ENCODE assay signal across 11 cellular contexts in genomic region chr14:103712633-103713247, GRCh38. TPM values are rescaled to one million over a fixed set of nuclear protein-coding genes. Genes with fewer than 3 reads are reported as not detected.
DNase-seq lines count a peak whose midpoint lies in the region; ATAC-seq, FAIRE-seq and TF ChIP-seq lines count a peak whose summit lies in the region.
"Had no signal": no experiment of that assay in that cellular context is flagged by ENCODE, and none has a peak within 500 bp of the region (broad histone marks: within the 10 kb centered on the region; RNA-seq: fewer than 3 reads in every experiment).

No MANE protein-coding gene starts in this region.

- TF ChIP-seq EP300 in K562 (IDR thresholded peaks at IDR 0.05; ENCODE audit: low read length) = no peak

- no peak for TF ChIP-seq RAD21 in K562 (CRISPR knock-in tag; conservative IDR thresholded peaks at IDR 0.05 in 1 of 2, IDR thresholded peaks at IDR 0.05 in 1 of 2)

- in situ Hi-C loops in K562 (cut with MboI) = no loop called here

- no peaks in the 10 kb centered on the region for H3K27me3 ChIP-seq in left ventricle myocardium inferior (ENCODE audit: low read depth)
- H3K27me3 ChIP-seq in K562 (ENCODE audit: control insufficient read depth in 2 of 2, insufficient read depth in 2 of 2, low read length in 2 of 2) = no peaks in the 10 kb centered on the region
- H3K27me3 ChIP-seq in mucosa of rectum (ENCODE audit: control insufficient read depth in 2 of 2, insufficient read depth in 2 of 2, low read length in 2 of 2) = no peaks in the 10 kb centered on the region
- no peaks in the 10 kb centered on the region for H3K27me3 ChIP-seq in aorta (ENCODE audit: control insufficient read depth in 1 of 2, insufficient read depth in 2 of 2, low read length in 1 of 2)

- POLR2A ChIA-PET in K562 (lab: Yijun Ruan, JAX) = interaction anchor here (1.6 kb wide), 1 partner anchor 12 kb away, joined by 3 read pairs; no protein-coding TSS in a partner anchor

- peaks cover 50% of the 10 kb centered on the region for H3K79me2 ChIP-seq in K562 (ENCODE audit: control insufficient read depth, insufficient read depth, low read length)

- 0 out of 2 replicates have a peak, but pooled peaks cover 2% of the 10 kb centered on the region for H4K20me1 ChIP-seq in K562 (replicated peaks; ENCODE audit: control insufficient read depth, insufficient read depth, low read length)

- H3K4me1 ChIP-seq in left ventricle myocardium inferior (peaks cover 82% of the 10 kb centered on the region), K562 (replicated peaks in 1 of 2; ENCODE audit: control insufficient read depth in 2 of 2, insufficient read depth in 2 of 2, low read length in 2 of 2) (peaks cover 22 to 48% of the 10 kb centered on the region in 2 experiments; a peak in 4 of 5 replicates), mucosa of rectum (ENCODE audit: control insufficient read depth in 2 of 2, insufficient read depth in 2 of 2, low read length in 2 of 2) (peaks cover 41 to 50% of the 10 kb centered on the region in 2 donors), aorta (ENCODE audit: control insufficient read depth in 1 of 2, insufficient read depth in 2 of 2, low read length in 2 of 2) (no peaks in the 10 kb centered on the region)

- DNase-seq in left ventricle myocardium inferior (peak; percentile 21), cardiac septum (ENCODE audit: low spot score) (no peak), K562 (ENCODE audit: extremely low read depth in 1 of 4, low spot score in 3 of 4) (no peak), aorta (no peak), A172 (ENCODE audit: low spot score) (no peak), HCEC 1CT (no peak)
- DNase-seq: NCI-H524, T1000 had no signal

- WGBS in K562 (ENCODE audit: insufficient coverage, low coverage, missing lambda C conversion rate) = 87% methylated on average over 12 of the region's 24 CpGs
- WGBS in aorta, 2 donors = 44 to 46% methylated on average over 24 of the region's 24 CpGs

- H3K9me1 ChIP-seq in K562 (ENCODE audit: control insufficient read depth, insufficient read depth, low read length) = no peaks in the 10 kb centered on the region

- intact Hi-C loops in left ventricle myocardium inferior (cut with micrococcal nuclease) (no loop called here), cardiac septum (cut with DNase I) (loop anchor here (5.0 kb wide), 1 partner anchor 140 kb away; no protein-coding TSS in a partner anchor), K562 (cut with micrococcal nuclease) (no loop called here), aorta (cut with DNase I) (no loop called here)

- H3K9ac ChIP-seq in K562 (ENCODE audit: insufficient read depth in 1 of 2, low read depth in 2 of 2, low read length in 2 of 2) = peak overlapping the region in 1 of 2 experiments; percentile 97; a peak in 2 of 4 replicates
- H3K9ac ChIP-seq in mucosa of rectum (ENCODE audit: low read depth in 1 of 2, low read length in 2 of 2) = peak overlapping the region; percentile 56 to 69

- H3K9me3 ChIP-seq in left ventricle myocardium inferior (replicated peaks) = no peaks in the 10 kb centered on the region
- no peaks in the 10 kb centered on the region for H3K9me3 ChIP-seq in K562 (replicated peaks; ENCODE audit: control insufficient read depth, insufficient read depth, low read depth, low read length)
- H3K9me3 ChIP-seq in mucosa of rectum (ENCODE audit: control insufficient read depth in 2 of 2, low read length in 2 of 2) = no peaks in the 10 kb centered on the region
- H3K9me3 ChIP-seq in aorta (ENCODE audit: control insufficient read depth, low read length) = no peaks in the 10 kb centered on the region

- no peak for FAIRE-seq in K562 (lab: Jason Lieb, UNC)
- FAIRE-seq: small intestine had no signal

- H3K27ac ChIP-seq in left ventricle myocardium inferior (replicated peaks) = peak overlapping the region; percentile 78
- H3K27ac ChIP-seq in K562 (ENCODE audit: extremely low read depth, low read depth, low read length) = no peak overlapping the region
- peak overlapping the region; percentile 86 to 90 for H3K27ac ChIP-seq in mucosa of rectum (ENCODE audit: low read depth in 2 of 2, low read length in 2 of 2)
- H3K27ac ChIP-seq in aorta (ENCODE audit: low read depth in 1 of 2, low read length in 2 of 2) = peak overlapping the region; percentile 14 to 35

- no peak for TF ChIP-seq CTCF in left ventricle myocardium inferior (IDR thresholded peaks at IDR 0.05; ENCODE audit: borderline replicate concordance)
- TF ChIP-seq CTCF in K562 (IDR thresholded peaks at IDR 0.05 in 2 of 3, conservative IDR thresholded peaks at IDR 0.05 in 1 of 3; ENCODE audit: insufficient read depth in 2 of 3, low read depth in 1 of 3, low read length in 3 of 3) = no peak

- no peak overlapping the region for H3K4me2 ChIP-seq in K562 (ENCODE audit: insufficient read depth, low read length)

- H3K4me3 ChIP-seq in left ventricle myocardium inferior = no peak overlapping the region
- H3K4me3 ChIP-seq in K562 = no peak overlapping the region
- peak overlapping the region; percentile 20 to 32 for H3K4me3 ChIP-seq in mucosa of rectum (ENCODE audit: low read length in 2 of 2)
- H3K4me3 ChIP-seq in aorta (ENCODE audit: low read length in 2 of 2) = no peak overlapping the region

- CTCF ChIA-PET in K562 (lab: Yijun Ruan, JAX; ENCODE audit: low intra/inter-chr PET ratio) = no interaction called here

- H2AFZ ChIP-seq in K562 (ENCODE audit: low read depth, low read length) = no peak overlapping the region

- no TSS peak for BruUV-seq in K562 (replicated peaks; lab: Mats Ljungman, UMichigan)

- TF ChIP-seq POLR2A in K562 (conservative IDR thresholded peaks at IDR 0.05) = no peak

- H3K36me3 ChIP-seq in left ventricle myocardium inferior = no peaks in the 10 kb centered on the region
- H3K36me3 ChIP-seq in K562 (ENCODE audit: control insufficient read depth, insufficient read depth, low read length) = peaks cover 61% of the 10 kb centered on the region; the same call in 2 of the 3 replicates
- H3K36me3 ChIP-seq in mucosa of rectum (ENCODE audit: control insufficient read depth in 2 of 2, insufficient read depth in 2 of 2, low read length in 2 of 2) = peaks cover 2 to 3% of the 10 kb centered on the region in 2 donors
- H3K36me3 ChIP-seq in aorta (ENCODE audit: control insufficient read depth in 1 of 2, insufficient read depth in 2 of 2, low read length in 1 of 2) = no peaks in the 10 kb centered on the region

- no peak for ATAC-seq in K562
- no peak for ATAC-seq in aorta (ENCODE audit: low FRiP score)
- no peak for ATAC-seq in HG02678 (IDR thresholded peaks at IDR 0.05; ENCODE audit: unreplicated experiment)

TF ChIP-seq in K562, 482 proteins besides CTCF, POLR2A, EP300 and RAD21:
- TF ChIP-seq RBFOX2 (IDR thresholded peaks at IDR 0.05; ENCODE audit: low read depth, low read length) (0 out of 2 replicates have a peak, but pooled peaks have one; percentile 14), RBM25 (IDR thresholded peaks at IDR 0.05; ENCODE audit: low read depth, low read length, severe bottlenecking) (no peak)

RNA-seq across cellular contexts. Expression of gene XRCC3, which starts 2.5 kb away (rescaled TPM):
- total RNA-seq in left ventricle myocardium inferior = 4.1 TPM
- 3.9 TPM for total RNA-seq in cardiac septum
- total RNA-seq in K562 (2011; cell fraction: chromatin; rRNA removed; ENCODE audit: low replicate concordance) = 101 and 113 TPM in 2 replicates
- 61.2 and 62.1 TPM in 2 replicates for total RNA-seq in K562 (2011; cell fraction: nucleolus; rRNA removed)
- 38.5 and 51.0 TPM in 2 replicates for total RNA-seq in K562 (2011; cell fraction: nucleoplasm; rRNA removed)
- total RNA-seq in K562 (2014; rRNA removed) = 46.1 and 54.1 TPM in 2 replicates
- total RNA-seq in K562 (2014; rRNA removed; fragmentation: Illumina TruSeq; extraction: Trizol) = 30.2 TPM in 2 replicates
- 25.7 and 30.3 TPM in 2 replicates for total RNA-seq in K562 (2015; rRNA removed; fragmentation: Illumina TruSeq; extraction: Trizol)
- 38.2 and 41.3 TPM in 2 replicates for total RNA-seq in K562 (2021)
- 19.0 and 24.3 TPM in 2 replicates for polyA plus RNA-seq in K562 (2011; rRNA removed)
- polyA plus RNA-seq in K562 (2011; cell fraction: cytosol; rRNA removed) = 25.1 and 35.1 TPM in 2 replicates
- 39.2 and 66.6 TPM in 2 replicates for polyA plus RNA-seq in K562 (2011; cell fraction: nucleus; rRNA removed)
- 27.2 and 37.1 TPM in 2 replicates for polyA plus RNA-seq in K562 (2012)
- 44.5 and 59.3 TPM in 2 replicates for polyA plus RNA-seq in K562 (2014; fragmentation: Illumina TruSeq; extraction: Trizol)
- polyA plus RNA-seq in K562 (2014; fragmentation: Nextera tagmentation; extraction: Ambion mirVana) = under 1 TPM; 0.34 to 0.38 TPM
- polyA plus RNA-seq in K562 (2014; rRNA removed) = 39.9 and 44.1 TPM in 2 replicates
- polyA minus RNA-seq in K562 (2011; rRNA and poly(A)+ RNA removed) = 15.4 and 24.3 TPM in 2 replicates
- polyA minus RNA-seq in K562 (2011; cell fraction: cytosol; rRNA and poly(A)+ RNA removed) = 17.7 and 17.8 TPM in 2 replicates
- 19.2 and 19.5 TPM in 2 replicates for polyA minus RNA-seq in K562 (2011; cell fraction: nucleus; rRNA and poly(A)+ RNA removed)
- total RNA-seq in aorta = 1 to 10 TPM; 5.2 to 5.3 TPM
- polyA plus RNA-seq in aorta = 1 to 10 TPM; 1.0 to 8.6 TPM
- total RNA-seq in A172 (2014; rRNA removed; shearing (Covaris generic)) = 24.4 and 24.5 TPM in 2 replicates

RNA-seq across cellular contexts. Expression of gene ZFYVE21, which starts 2.9 kb away (rescaled TPM):
- total RNA-seq in left ventricle myocardium inferior (50.5 TPM), cardiac septum (60.9 TPM), K562 (2014; rRNA removed) (16.3 and 21.1 TPM in 2 replicates), K562 (2014; rRNA removed; fragmentation: Illumina TruSeq; extraction: Trizol) (9.9 and 11.8 TPM in 2 replicates), K562 (2015; rRNA removed; fragmentation: Illumina TruSeq; extraction: Trizol) (15.0 and 15.6 TPM in 2 replicates), K562 (2021) (17.1 and 18.0 TPM in 2 replicates), aorta (10 to 100 TPM; 69.0 to 74.8 TPM)
- 79.0 and 151 TPM in 2 replicates for total RNA-seq in K562 (2011; cell fraction: chromatin; rRNA removed; ENCODE audit: low replicate concordance)
- 69.2 and 87.8 TPM in 2 replicates for total RNA-seq in K562 (2011; cell fraction: nucleolus; rRNA removed)
- 66.9 and 68.4 TPM in 2 replicates for total RNA-seq in K562 (2011; cell fraction: nucleoplasm; rRNA removed)
- polyA plus RNA-seq in K562 (2011; rRNA removed) (23.1 and 24.3 TPM in 2 replicates), K562 (2014; fragmentation: Illumina TruSeq; extraction: Trizol) (11.9 and 14.4 TPM in 2 replicates), K562 (2014; fragmentation: Nextera tagmentation; extraction: Ambion mirVana) (1 to 10 TPM in 1 of 2 experiments, under 1 TPM in 1; 0.90 to 2.8 TPM), K562 (2014; rRNA removed) (23.1 and 25.5 TPM in 2 replicates), aorta (100 to 1,000 TPM; 100 to 110 TPM)
- polyA plus RNA-seq in K562 (2011; cell fraction: cytosol; rRNA removed) = 27.7 and 35.5 TPM in 2 replicates
- 44.1 and 51.8 TPM in 2 replicates for polyA plus RNA-seq in K562 (2011; cell fraction: nucleus; rRNA removed)
- polyA plus RNA-seq in K562 (2012) = 15.8 and 16.8 TPM in 2 replicates
- polyA minus RNA-seq in K562 (2011; rRNA and poly(A)+ RNA removed) = 9.3 and 9.5 TPM in 2 replicates
- polyA minus RNA-seq in K562 (2011; cell fraction: cytosol; rRNA and poly(A)+ RNA removed) = 17.4 and 20.7 TPM in 2 replicates
- polyA minus RNA-seq in K562 (2011; cell fraction: nucleus; rRNA and poly(A)+ RNA removed) = 16.2 and 17.8 TPM in 2 replicates
- total RNA-seq in A172 (2014; rRNA removed; shearing (Covaris generic)) = 47.5 and 57.4 TPM in 2 replicates

Comparison
In these comparisons a context has a peak if more than half of its experiments do, and no peak if none do; other contexts are left out.
1. H3K4me3 ChIP-seq: peak in mucosa of rectum (2 of 2); none in left ventricle myocardium inferior (single experiment), K562 (single experiment) and aorta (0 of 2).